ENCODE assay signal across 14 cellular contexts in genomic region chr18:24076950-24077349, GRCh38.
DNase-seq lines count a peak whose midpoint lies in the region; ATAC-seq and TF ChIP-seq lines count a peak whose summit lies in the region.
"Had no signal": no experiment of that assay in that cellular context is flagged by ENCODE, and none has a peak within 500 bp of the region (broad histone marks: within the 10 kb centered on the region; RNA-seq: fewer than 3 reads in every experiment).

No MANE protein-coding gene starts in this region.

- no peak overlapping the region for H3K4me3 ChIP-seq in muscle layer of duodenum (ENCODE audit: low read depth in 1 of 2, low read length in 2 of 2)
- no peak overlapping the region for H3K4me3 ChIP-seq in thyroid gland (replicated peaks in 1 of 3)
- H3K4me3 ChIP-seq: hepatocyte, K562 had no signal

- H3K27ac ChIP-seq in muscle layer of duodenum (ENCODE audit: low read length), result peak overlapping the region; percentile 16
- no peak overlapping the region for H3K27ac ChIP-seq in thyroid gland

- no peaks in the 10 kb centered on the region for H3K27me3 ChIP-seq in muscle layer of duodenum (ENCODE audit: low read depth, low read length)
- no peaks in the 10 kb centered on the region for H3K27me3 ChIP-seq in thyroid gland
- H3K27me3 ChIP-seq: hepatocyte had no signal

- no peak for TF ChIP-seq CTCF in thyroid gland (IDR thresholded peaks at IDR 0.05)

- intact Hi-C loops in thyroid gland (cut with DNase I), result no loop called here

- TF ChIP-seq POLR2A in thyroid gland (IDR thresholded peaks at IDR 0.05), result no peak

- H3K9me3 ChIP-seq in muscle layer of duodenum (ENCODE audit: control insufficient read depth in 1 of 2, low read length in 2 of 2), result no peaks in the 10 kb centered on the region
- H3K9me3 ChIP-seq in thyroid gland, result no peaks in the 10 kb centered on the region

- H3K36me3 ChIP-seq in muscle layer of duodenum (ENCODE audit: control insufficient read depth in 1 of 2, insufficient read depth in 2 of 2, low read length in 2 of 2), result no peaks in the 10 kb centered on the region
- no peaks in the 10 kb centered on the region for H3K36me3 ChIP-seq in thyroid gland

- no peak for ATAC-seq in HG02798 (IDR thresholded peaks at IDR 0.05; ENCODE audit: poor library complexity, unreplicated experiment)

- DNase-seq in NCI-H1105 treated with DMSO at 0.1 percent for 48 hours (lab: John Stamatoyannopoulos, UW) (peak; percentile 18), NCI-H1105 (lab: John Stamatoyannopoulos, UW) (no peak), COR-L47 (lab: John Stamatoyannopoulos, UW) (peak; percentile 48), SHP77 (lab: John Stamatoyannopoulos, UW) (peak; percentile 83 to 89), thyroid gland (no peak), NCI-H1930 (lab: John Stamatoyannopoulos, UW) (no peak)
- DNase-seq: activated B cell treated with CpG ODN at 0.5 μM for 24 hours, activated T-cell treated with anti-CD3 and anti-CD28 coated beads for 4 hours, NCI-H1694 treated with DMSO at 0.1 percent for 48 hours, nephron progenitor cell had no signal

- 90 to 95% methylated on average over 10 of the region's 10 CpGs for WGBS in thyroid gland, 2 donors

- H3K4me1 ChIP-seq in muscle layer of duodenum (ENCODE audit: control insufficient read depth in 1 of 2, insufficient read depth in 2 of 2, low read length in 2 of 2) (peaks cover 0 to 3% of the 10 kb centered on the region in 2 donors), thyroid gland (peaks cover 3 to 5% of the 10 kb centered on the region in 2 donors)

Comparison
In these comparisons a context has a peak if more than half of its experiments do, and no peak if none do; other contexts are left out.
1. DNase-seq: peak in NCI-H1105 treated with DMSO at 0.1 percent for 48 hours (single experiment), COR-L47 (single experiment) and SHP77 (2 of 2); none in NCI-H1105 (single experiment), thyroid gland (0 of 2) and NCI-H1930 (0 of 2).